8 cellular contexts compared by ENCODE assay signal in the genomic region with DNA sequence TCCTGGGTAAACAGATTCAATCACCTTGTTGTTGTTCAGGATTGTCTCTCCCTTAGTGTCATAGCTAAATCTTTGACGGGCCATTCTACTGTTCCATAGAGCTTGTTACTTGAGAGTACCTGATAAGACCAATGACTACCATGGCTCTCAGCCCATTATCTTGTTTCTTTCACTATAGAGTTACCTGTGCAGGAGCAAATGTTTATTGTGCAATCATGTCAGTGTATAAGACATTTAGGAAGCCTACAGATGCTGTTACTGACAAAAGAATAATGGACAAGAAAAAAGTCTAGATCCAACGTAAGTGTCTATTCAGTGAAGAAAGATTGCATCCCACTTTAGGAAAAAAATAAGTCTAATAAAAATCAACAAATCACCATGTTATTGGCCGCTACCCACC.
"Had no signal": no experiment of that assay in that cellular context is flagged by ENCODE, and none has a peak within 500 bp of the region (broad histone marks: within the 10 kb centered on the region; RNA-seq: fewer than 3 reads in every experiment).

No MANE protein-coding gene starts in this region.

- ATAC-seq: GM12878 had no signal

- H3K4me3 ChIP-seq: GM12878 had no signal

- FAIRE-seq: G401.6, GM12878, GM12891, GM12892, GM18507, GM19239 had no signal

- DNase-seq: GDM1, GF-D8 had no signal
